ENCODE assay signal across 8 cellular contexts in genomic region chr12:42097971-42098370, GRCh38. TPM values are rescaled to one million over a fixed set of nuclear protein-coding genes. Genes with fewer than 3 reads are reported as not detected.
DNase-seq lines count a peak whose midpoint lies in the region; ATAC-seq and TF ChIP-seq lines count a peak whose summit lies in the region.

No MANE protein-coding gene starts in this region.

- no peaks in the 10 kb centered on the region for H3K27me3 ChIP-seq in Karpas-422 (ENCODE audit: low read length)

- DNase-seq in Karpas-422 (no peak), fibroblast of pulmonary artery (ENCODE audit: low read depth) (peak; percentile 47), COR-L47 (lab: John Stamatoyannopoulos, UW) (no peak), substantia nigra (lab: John Stamatoyannopoulos, UW) (no peak), NCI-H1105 treated with DMSO at 0.1 percent for 48 hours (lab: John Stamatoyannopoulos, UW) (no peak)
- DNase-seq in stimulated activated CD4-positive, alpha-beta T cell treated with anti-CD3 and anti-CD28 coated beads, Interleukin-4, amount 100 ng/mL, for 1 hour, result no peak

- H3K9me3 ChIP-seq in Karpas-422 (ENCODE audit: low read length), result no peaks in the 10 kb centered on the region

- H3K4me3 ChIP-seq in Karpas-422 (ENCODE audit: low read length), result peak overlapping the region; percentile 29
- H3K4me3 ChIP-seq in fibroblast of pulmonary artery (replicated peaks; ENCODE audit: low read depth, low read length), result peak overlapping the region; percentile 45

- no peaks in the 10 kb centered on the region for H4K20me1 ChIP-seq in Karpas-422 (ENCODE audit: insufficient read depth, low read depth, low read length)

- H3K27ac ChIP-seq in Karpas-422 (ENCODE audit: low read length), result peak overlapping the region; percentile 37; the same call in 1 of the 2 replicates
- H3K27ac ChIP-seq in substantia nigra (ENCODE audit: low read depth, low read length, poor library complexity, severe bottlenecking), result no peak overlapping the region

- peak overlapping the region; percentile 52 for H3K4me2 ChIP-seq in Karpas-422 (ENCODE audit: low read depth, low read length, poor library complexity, severe bottlenecking)

- no peak for TF ChIP-seq CTCF in fibroblast of pulmonary artery (IDR thresholded peaks at IDR 0.05; ENCODE audit: low read length, missing control alignments)

- H3K9ac ChIP-seq in Karpas-422 (ENCODE audit: low read length), result 0 out of 2 replicates have a peak overlapping the region, but pooled peaks have one; percentile 2

- peaks cover 79% of the 10 kb centered on the region for H3K79me2 ChIP-seq in Karpas-422 (ENCODE audit: low read length)

- H2AFZ ChIP-seq in Karpas-422 (ENCODE audit: low read length), result peak overlapping the region; percentile 34; the same call in 1 of the 2 replicates

- H3K9me2 ChIP-seq in Karpas-422 (replicated peaks; ENCODE audit: insufficient read depth, low read length), result no peaks in the 10 kb centered on the region

- peak; percentile 90 for ATAC-seq in GM18498 (IDR thresholded peaks at IDR 0.05; ENCODE audit: unreplicated experiment)
- peak; percentile 96 for ATAC-seq in GM21529 (IDR thresholded peaks at IDR 0.05; ENCODE audit: unreplicated experiment)

- H3K4me1 ChIP-seq in Karpas-422 (ENCODE audit: low read length), result peaks cover 22% of the 10 kb centered on the region

- H3K36me3 ChIP-seq in Karpas-422 (ENCODE audit: insufficient read depth, low read length), result peaks cover 36% of the 10 kb centered on the region; the same call in 1 of the 2 replicates

RNA-seq across cellular contexts. Expression of gene GXYLT1, which starts 46.7 kb away (rescaled TPM):
- total RNA-seq in Karpas-422 (2014; rRNA removed; shearing (Covaris generic); ENCODE audit: low replicate concordance), result 17.1 and 25.9 TPM in 2 replicates
